13 cellular contexts compared by ENCODE assay signal in genomic region chr14:94412671-94413638, GRCh38. TPM values are rescaled to one million over a fixed set of nuclear protein-coding genes. Genes with fewer than 3 reads are reported as not detected.
A peak's percentile ranks its signal among the peaks of the same experiment; 100 is the strongest.
DNase-seq lines count a peak whose midpoint lies in the region; ATAC-seq, FAIRE-seq and TF ChIP-seq lines count a peak whose summit lies in the region.
"Had no signal": no experiment of that assay in that cellular context is flagged by ENCODE, and none has a peak within 500 bp of the region (broad histone marks: within the 10 kb centered on the region; RNA-seq: fewer than 3 reads in every experiment).

No MANE protein-coding gene starts in this region.

- intact Hi-C loops in OCI-LY7 (cut with micrococcal nuclease; ENCODE audit: unreplicated experiment), result no loop called here

- no peak for FAIRE-seq in small intestine (lab: Jason Lieb, UNC)
- FAIRE-seq: TTC549 had no signal

- H3K4me1 ChIP-seq in OCI-LY7 (ENCODE audit: insufficient read depth, low read length, poor library complexity, severe bottlenecking) (no peaks in the 10 kb centered on the region), fibroblast of lung (ENCODE audit: control insufficient read depth, extremely low read depth, insufficient read depth, low read length) (no peaks in the 10 kb centered on the region), small intestine (ENCODE audit: control insufficient read depth in 2 of 2, insufficient read depth in 1 of 2, low read depth in 1 of 2, low read length in 1 of 2) (no peaks in the 10 kb centered on the region)
- H3K4me1 ChIP-seq: parathyroid adenoma, testis had no signal

- H4K20me1 ChIP-seq in OCI-LY7 (ENCODE audit: insufficient read depth, low read length) (no peaks in the 10 kb centered on the region), fibroblast of lung (ENCODE audit: control insufficient read depth, extremely low read depth, insufficient read depth, low read length) (no peaks in the 10 kb centered on the region)

- DNase-seq in DMS53 (lab: John Stamatoyannopoulos, UW), result peak; percentile 27
- DNase-seq in DMS53 treated with DMSO at 0.1 percent for 48 hours (lab: John Stamatoyannopoulos, UW; ENCODE audit: unreplicated experiment), result no peak
- no peak for DNase-seq in OCI-LY7 (ENCODE audit: low spot score)
- no peak for DNase-seq in fibroblast of lung (ENCODE audit: low read depth in 2 of 2)
- DNase-seq in small intestine, result peak; percentile 37
- no peak for DNase-seq in T-helper 17 cell
- DNase-seq in amniotic stem cell (lab: John Stamatoyannopoulos, UW), result no peak
- no peak for DNase-seq in NCI-H187 treated with DMSO at 0.1 percent for 48 hours (lab: John Stamatoyannopoulos, UW)
- DNase-seq: 8988T, NCI-H82, testis had no signal

- H3K27me3 ChIP-seq in fibroblast of lung (ENCODE audit: control insufficient read depth, insufficient read depth, low read length) (no peaks in the 10 kb centered on the region), small intestine (ENCODE audit: control insufficient read depth in 2 of 2, insufficient read depth in 2 of 2, low read length in 2 of 2) (peaks cover 0 to 4% of the 10 kb centered on the region in 2 donors)
- H3K27me3 ChIP-seq: testis had no signal

- BruUV-seq in OCI-LY7 (replicated peaks; lab: Mats Ljungman, UMichigan), result no TSS peak

- no peaks in the 10 kb centered on the region for H3K9me2 ChIP-seq in OCI-LY7 (ENCODE audit: insufficient read depth, low read length)

- H3K79me2 ChIP-seq in OCI-LY7 (ENCODE audit: insufficient read depth, low read depth, low read length), result no peaks in the 10 kb centered on the region
- no peaks in the 10 kb centered on the region for H3K79me2 ChIP-seq in fibroblast of lung (ENCODE audit: control insufficient read depth, insufficient read depth, low read length)
- H3K79me2 ChIP-seq: parathyroid adenoma had no signal

- no peak overlapping the region for H2AFZ ChIP-seq in OCI-LY7 (ENCODE audit: low read length)
- H2AFZ ChIP-seq in fibroblast of lung (ENCODE audit: low read length), result no peak overlapping the region
- H2AFZ ChIP-seq: parathyroid adenoma had no signal

- CTCF ChIA-PET in OCI-LY7 (lab: Charles Lee; ENCODE audit: unreplicated experiment), result no interaction called here

- no peak overlapping the region for H3K27ac ChIP-seq in OCI-LY7 (ENCODE audit: low read depth, low read length, poor library complexity, severe bottlenecking)
- H3K27ac ChIP-seq in fibroblast of lung (ENCODE audit: insufficient read depth, low read length), result no peak overlapping the region
- no peak overlapping the region for H3K27ac ChIP-seq in small intestine (ENCODE audit: low read depth in 1 of 2, low read length in 1 of 2)
- H3K27ac ChIP-seq: parathyroid adenoma, testis had no signal

- TF ChIP-seq CTCF in OCI-LY7 (conservative IDR thresholded peaks at IDR 0.05; ENCODE audit: low read length) (peak; percentile 41; the same call in 1 of the 2 replicates), fibroblast of lung (conservative IDR thresholded peaks at IDR 0.05 in 1 of 2, IDR thresholded peaks at IDR 0.05 in 1 of 2; ENCODE audit: low read depth in 1 of 2, low read length in 2 of 2) (peak; percentile 21 to 29)

- ATAC-seq in T-helper 17 cell, result no peak

- H3K36me3 ChIP-seq in OCI-LY7 (ENCODE audit: insufficient read depth, low read length) (no peaks in the 10 kb centered on the region), fibroblast of lung (ENCODE audit: control insufficient read depth, insufficient read depth, low read length) (no peaks in the 10 kb centered on the region), small intestine (ENCODE audit: control insufficient read depth in 2 of 2, insufficient read depth in 2 of 2, low read length in 2 of 2) (no peaks in the 10 kb centered on the region)

- H3K27me3 Mint-ChIP-seq in T-helper 17 cell, result peaks cover 5% of the 10 kb centered on the region

- no peak overlapping the region for H3K4me3 Mint-ChIP-seq in T-helper 17 cell

- H3K27ac Mint-ChIP-seq in T-helper 17 cell, result no peak overlapping the region

- POLR2A ChIA-PET in OCI-LY7 (lab: Charles Lee), result no interaction called here

- no peak overlapping the region for H3K9ac ChIP-seq in fibroblast of lung (ENCODE audit: insufficient read depth, low read length)
- H3K9ac ChIP-seq: parathyroid adenoma had no signal

- H3K36me3 Mint-ChIP-seq in T-helper 17 cell (ENCODE audit: low read depth), result no peaks in the 10 kb centered on the region

- H3K9me3 ChIP-seq in OCI-LY7 (ENCODE audit: low read length) (no peaks in the 10 kb centered on the region), fibroblast of lung (ENCODE audit: control insufficient read depth, insufficient read depth, low read depth, low read length) (no peaks in the 10 kb centered on the region), small intestine (ENCODE audit: control insufficient read depth, low read depth) (no peaks in the 10 kb centered on the region), T-helper 17 cell (ENCODE audit: control insufficient read depth, low read length, poor library complexity, severe bottlenecking) (no peaks in the 10 kb centered on the region)
- H3K9me3 ChIP-seq: testis had no signal

- H3K4me2 ChIP-seq in OCI-LY7 (ENCODE audit: low read length) (no peak overlapping the region), fibroblast of lung (ENCODE audit: extremely low read depth, insufficient read depth, low read length) (no peak overlapping the region)

- WGBS in small intestine, 3 donors, result 62 to 69% (median 64%) methylated on average over 8 of the region's 8 CpGs

- H3K4me3 ChIP-seq in OCI-LY7 (ENCODE audit: low read depth, low read length, poor library complexity, severe bottlenecking) (no peak overlapping the region), fibroblast of lung (replicated peaks in 1 of 4; ENCODE audit: control extremely low read depth in 1 of 4, insufficient read depth in 1 of 4, low read depth in 3 of 4, low read length in 4 of 4) (no peak overlapping the region), small intestine (ENCODE audit: low read depth in 1 of 2, low read length in 2 of 2) (no peak overlapping the region)
- H3K4me3 ChIP-seq: testis had no signal

- no peaks in the 10 kb centered on the region for H3K4me1 Mint-ChIP-seq in T-helper 17 cell

RNA-seq across cellular contexts. Expression of gene SERPINA1, which starts 24.6 kb away (rescaled TPM):
- not detected in 2 replicates for total RNA-seq in OCI-LY7 (2014; rRNA removed; shearing (Covaris generic))
- not detected in 2 replicates for total RNA-seq in OCI-LY7 (2022)
- under 0.01 TPM in 1 of 2 replicates, not detected in the other for total RNA-seq in fibroblast of lung
- polyA plus RNA-seq in fibroblast of lung, result 0.10 and 0.39 TPM in 2 replicates
- polyA plus RNA-seq in fibroblast of lung (2012), result 0.14 and 0.42 TPM in 2 replicates
- 6.6 TPM in 1 of 2 replicates, not detected in the other for polyA minus RNA-seq in fibroblast of lung (ENCODE audit: low replicate concordance)
- 100 to 1,000 TPM; 204 to 389 (median 272) TPM for polyA plus RNA-seq in small intestine
- total RNA-seq in T-helper 17 cell, result 10 to 100 TPM in 1 of 2 donors, 1 to 10 TPM in 1; 3.5 to 15.5 TPM

RNA-seq across cellular contexts. Expression of gene SERPINA11, which starts 39.6 kb away (rescaled TPM):
- not detected in 2 replicates for total RNA-seq in OCI-LY7 (2014; rRNA removed; shearing (Covaris generic))
- total RNA-seq in OCI-LY7 (2022) (not detected in 2 replicates), fibroblast of lung (not detected in 2 replicates), T-helper 17 cell (not detected)
- polyA plus RNA-seq in fibroblast of lung (not detected in 2 replicates), small intestine (under 1 TPM in 1 of 3 donors, not detected in 2; 0.07 TPM)
- not detected in 2 replicates for polyA plus RNA-seq in fibroblast of lung (2012)
- polyA minus RNA-seq in fibroblast of lung (ENCODE audit: low replicate concordance), result not detected in 2 replicates
- total RNA-seq: testis had no signal

RNA-seq across cellular contexts. Expression of gene SERPINA2, which starts 46.5 kb away (rescaled TPM):
- not detected in 2 replicates for total RNA-seq in OCI-LY7 (2014; rRNA removed; shearing (Covaris generic))
- not detected in 2 replicates for total RNA-seq in OCI-LY7 (2022)
- total RNA-seq in fibroblast of lung, result not detected in 2 replicates
- not detected in 2 replicates for polyA plus RNA-seq in fibroblast of lung
- polyA plus RNA-seq in fibroblast of lung (2012), result not detected in 2 replicates
- not detected in 2 replicates for polyA minus RNA-seq in fibroblast of lung (ENCODE audit: low replicate concordance)
- not detected for polyA plus RNA-seq in small intestine
- not detected for total RNA-seq in T-helper 17 cell
- total RNA-seq: testis had no signal

Comparison
In these comparisons a context has a peak if more than half of its experiments do, and no peak if none do; other contexts are left out.
1. DNase-seq: peak in DMS53 (single experiment) and small intestine (single experiment); none in DMS53 treated with DMSO at 0.1 percent for 48 hours (single experiment), OCI-LY7 (single experiment), fibroblast of lung (0 of 2), T-helper 17 cell (0 of 3), amniotic stem cell (single experiment) and NCI-H187 treated with DMSO at 0.1 percent for 48 hours (single experiment).